Comparison of ENCODE assay signal across 20 cellular contexts in genomic region chr15:33093234-33093633, GRCh38.
DNase-seq lines count a peak whose midpoint lies in the region; ATAC-seq and TF ChIP-seq lines count a peak whose summit lies in the region.
"Had no signal": no experiment of that assay in that cellular context is flagged by ENCODE, and none has a peak within 500 bp of the region (broad histone marks: within the 10 kb centered on the region; RNA-seq: fewer than 3 reads in every experiment).

No MANE protein-coding gene starts in this region.

- H3K9me3 ChIP-seq in Loucy (ENCODE audit: insufficient read depth, low read depth, low read length) (no peaks in the 10 kb centered on the region), SK-N-SH (no peaks in the 10 kb centered on the region), fibroblast of lung (ENCODE audit: control insufficient read depth, insufficient read depth, low read depth, low read length) (no peaks in the 10 kb centered on the region), trophoblast cell (ENCODE audit: insufficient read depth, low read depth, low read length) (peaks cover 2% of the 10 kb centered on the region)
- H3K9me3 ChIP-seq: HAP-1, Peyer's patch, SJCRH30 had no signal

- no peaks in the 10 kb centered on the region for H3F3A ChIP-seq in Loucy (ENCODE audit: low read depth)
- H3F3A ChIP-seq in SK-N-SH (replicated peaks; ENCODE audit: insufficient read depth): peaks cover 51% of the 10 kb centered on the region

- H3K4me2 ChIP-seq in Loucy (ENCODE audit: low read depth, low read length, poor library complexity, severe bottlenecking): no peak overlapping the region
- H3K4me2 ChIP-seq in SK-N-SH: peak overlapping the region; percentile 34
- H3K4me2 ChIP-seq in fibroblast of lung (ENCODE audit: extremely low read depth, insufficient read depth, low read length): no peak overlapping the region
- H3K4me2 ChIP-seq in trophoblast cell (ENCODE audit: low read length): no peak overlapping the region
- H3K4me2 ChIP-seq: GM23338 had no signal

- H3K4me1 Mint-ChIP-seq in T-cell: peaks cover 13 to 44% (median 40%) of the 10 kb centered on the region in 3 donors
- H3K4me1 Mint-ChIP-seq: CD4-positive, CD25-positive, alpha-beta regulatory T cell had no signal

- H3K9ac ChIP-seq in Loucy (ENCODE audit: low read depth, low read length, poor library complexity, severe bottlenecking) (peak overlapping the region; percentile 1), SK-N-SH (peak overlapping the region; percentile 50), fibroblast of lung (ENCODE audit: insufficient read depth, low read length) (no peak overlapping the region), trophoblast cell (ENCODE audit: low read length) (no peak overlapping the region)

- H2AK5ac ChIP-seq in trophoblast cell (ENCODE audit: low read length): no peak overlapping the region

- TF ChIP-seq EP300 in SK-N-SH (IDR thresholded peaks at IDR 0.05; ENCODE audit: borderline replicate concordance in 1 of 2, low read depth in 1 of 2, low read length in 1 of 2): no peak

- H3K9me2 ChIP-seq in Loucy (replicated peaks; ENCODE audit: low read depth, low read length) (no peaks in the 10 kb centered on the region), SK-N-SH (no peaks in the 10 kb centered on the region)

- no peak overlapping the region for H3K4ac ChIP-seq in trophoblast cell (ENCODE audit: low read depth, low read length)

- H3K9me3 Mint-ChIP-seq in T-cell: no peaks in the 10 kb centered on the region
- H3K9me3 Mint-ChIP-seq: CD4-positive, CD25-positive, alpha-beta regulatory T cell; GM23338 had no signal

- no peak overlapping the region for H4K91ac ChIP-seq in trophoblast cell (ENCODE audit: low read depth, low read length)

- H3K36me3 Mint-ChIP-seq in T-cell: no peaks in the 10 kb centered on the region
- H3K36me3 Mint-ChIP-seq: CD4-positive, CD25-positive, alpha-beta regulatory T cell had no signal

- H3K27ac ChIP-seq in SK-N-SH (ENCODE audit: low read depth in 2 of 2, low read length in 1 of 2) (peak overlapping the region; percentile 45 to 99; a peak in 3 of 4 replicates), fibroblast of lung (ENCODE audit: insufficient read depth, low read length) (peak overlapping the region; percentile 28), trophoblast cell (ENCODE audit: low read depth, low read length) (peak overlapping the region; percentile 23)
- H3K27ac ChIP-seq: Peyer's patch, SJCRH30 had no signal

- no peak overlapping the region for H2AFZ ChIP-seq in Loucy (ENCODE audit: low read length)
- no peak overlapping the region for H2AFZ ChIP-seq in SK-N-SH (ENCODE audit: low read depth)
- peak overlapping the region; percentile 16 for H2AFZ ChIP-seq in fibroblast of lung (ENCODE audit: low read length)
- no peak overlapping the region for H2AFZ ChIP-seq in trophoblast cell (ENCODE audit: insufficient read depth, low read length, poor library complexity)
- H2AFZ ChIP-seq: GM23338 had no signal

- no peak overlapping the region for H2BK12ac ChIP-seq in trophoblast cell (ENCODE audit: low read length)

- no peak for DNase-seq in SK-N-SH
- no peak for DNase-seq in fibroblast of lung (ENCODE audit: low read depth in 2 of 2)
- DNase-seq in trophoblast cell: no peak
- no peak for DNase-seq in T-cell
- no peak for DNase-seq in nucleus accumbens (lab: John Stamatoyannopoulos, UW)
- DNase-seq: CD4-positive, CD25-positive, alpha-beta regulatory T cell; EL; GF-D8; Karpas-422; NCI-H1436; NCI-H2029; NCI-H2171 treated with DMSO at 0.1 percent for 48 hours; NCI-H446; NCI-H526; Peyer's patch; SJCRH30 had no signal

- CTCF ChIA-PET in SK-N-SH (lab: Yijun Ruan, JAX) (interaction anchor here (0.8 to 2.5 kb wide), 2 partner anchors 39 to 40 kb away, joined by 3 to 13 read pairs; no protein-coding TSS in a partner anchor), T-cell (lab: Charles Lee) (no interaction called here)

- TF ChIP-seq CTCF in Loucy (conservative IDR thresholded peaks at IDR 0.05; ENCODE audit: low read length) (no peak), SK-N-SH (IDR thresholded peaks at IDR 0.05) (no peak), fibroblast of lung (conservative IDR thresholded peaks at IDR 0.05 in 1 of 2, IDR thresholded peaks at IDR 0.05 in 1 of 2; ENCODE audit: low read depth in 1 of 2, low read length in 2 of 2) (no peak)

- H3K4me3 Mint-ChIP-seq in T-cell: no peak overlapping the region
- H3K4me3 Mint-ChIP-seq: GM23338 had no signal

- no peak overlapping the region for H3K18ac ChIP-seq in trophoblast cell (ENCODE audit: low read length)

- H3K23ac ChIP-seq in trophoblast cell (ENCODE audit: low read length): no peak overlapping the region

- POLR2A ChIA-PET in SK-N-SH (lab: Yijun Ruan, JAX): no interaction called here
- POLR2A ChIA-PET in T-cell (lab: Charles Lee): no interaction called here

- ATAC-seq in T-cell (replicated peaks in 1 of 4) (no peak), HG03135 (IDR thresholded peaks at IDR 0.05; ENCODE audit: unreplicated experiment) (no peak)
- ATAC-seq: GM23338 had no signal

- H3K4me3 ChIP-seq in Loucy (ENCODE audit: low read length, poor library complexity, severe bottlenecking) (no peak overlapping the region), SK-N-SH (ENCODE audit: low read depth in 2 of 2, low read length in 1 of 2) (no peak overlapping the region), fibroblast of lung (replicated peaks in 1 of 4; ENCODE audit: control extremely low read depth in 1 of 4, insufficient read depth in 1 of 4, low read depth in 3 of 4, low read length in 4 of 4) (no peak overlapping the region), trophoblast cell (ENCODE audit: low read depth, low read length) (no peak overlapping the region)
- H3K4me3 ChIP-seq: GM23338, HAP-1, Peyer's patch, SJCRH30 had no signal

- 48% methylated on average over 2 of the region's 2 CpGs for WGBS in SK-N-SH (ENCODE audit: low lambda C conversion rate)
- no CpG with 5 or more reads among the region's 2 CpGs for WGBS in trophoblast cell (ENCODE audit: extremely low coverage, insufficient coverage, insufficient read length)

- H3K27me3 ChIP-seq in Loucy (ENCODE audit: insufficient read depth, low read length, poor library complexity, severe bottlenecking) (no peaks in the 10 kb centered on the region), SK-N-SH (ENCODE audit: insufficient read depth) (no peaks in the 10 kb centered on the region), fibroblast of lung (ENCODE audit: control insufficient read depth, insufficient read depth, low read length) (no peaks in the 10 kb centered on the region), trophoblast cell (ENCODE audit: insufficient read depth, low read length) (no peaks in the 10 kb centered on the region)
- H3K27me3 ChIP-seq: Peyer's patch, SJCRH30 had no signal

- no peaks in the 10 kb centered on the region for H3K79me1 ChIP-seq in trophoblast cell (ENCODE audit: low read length)

- H4K12ac ChIP-seq in trophoblast cell (ENCODE audit: low read depth, low read length): no peak overlapping the region

- H2BK120ac ChIP-seq in trophoblast cell (ENCODE audit: insufficient read depth, low read length, poor library complexity): no peak overlapping the region

- H4K20me1 ChIP-seq in Loucy (ENCODE audit: insufficient read depth, low read length, poor library complexity, severe bottlenecking) (no peaks in the 10 kb centered on the region), SK-N-SH (ENCODE audit: insufficient read depth) (no peaks in the 10 kb centered on the region), fibroblast of lung (ENCODE audit: control insufficient read depth, extremely low read depth, insufficient read depth, low read length) (no peaks in the 10 kb centered on the region)

- H3K4me1 ChIP-seq in Loucy (ENCODE audit: insufficient read depth, low read length, poor library complexity, severe bottlenecking): peaks cover 43% of the 10 kb centered on the region
- H3K4me1 ChIP-seq in SK-N-SH (ENCODE audit: control insufficient read depth in 1 of 2, insufficient read depth in 2 of 2, low read depth in 1 of 2, low read length in 1 of 2): peaks cover 7 to 57% of the 10 kb centered on the region in 2 experiments
- H3K4me1 ChIP-seq in fibroblast of lung (ENCODE audit: control insufficient read depth, extremely low read depth, insufficient read depth, low read length): peaks cover 32% of the 10 kb centered on the region
- H3K4me1 ChIP-seq in trophoblast cell (ENCODE audit: control insufficient read depth in 1 of 2, insufficient read depth in 2 of 2, low read length in 2 of 2): peaks cover 0 to 1% of the 10 kb centered on the region in 2 experiments

- H3K27ac Mint-ChIP-seq in T-cell: no peak overlapping the region
- H3K27ac Mint-ChIP-seq: GM23338 had no signal

- TF ChIP-seq RAD21 in SK-N-SH (IDR thresholded peaks at IDR 0.05; ENCODE audit: low read length): no peak

- no peaks in the 10 kb centered on the region for H3K36me3 ChIP-seq in Loucy (ENCODE audit: insufficient read depth, low read length)
- H3K36me3 ChIP-seq in SK-N-SH (replicated peaks in 1 of 2; ENCODE audit: control insufficient read depth in 1 of 2, insufficient read depth in 2 of 2, low read length in 1 of 2): peaks cover 0 to 9% of the 10 kb centered on the region in 2 experiments
- no peaks in the 10 kb centered on the region for H3K36me3 ChIP-seq in fibroblast of lung (ENCODE audit: control insufficient read depth, insufficient read depth, low read length)
- no peaks in the 10 kb centered on the region for H3K36me3 ChIP-seq in trophoblast cell (ENCODE audit: control insufficient read depth in 1 of 2, insufficient read depth in 2 of 2, low read length in 2 of 2)
- H3K36me3 ChIP-seq: HAP-1, Peyer's patch, SJCRH30 had no signal

- H3K27me3 Mint-ChIP-seq in T-cell: no peaks in the 10 kb centered on the region

- no peak overlapping the region for H2BK5ac ChIP-seq in trophoblast cell (ENCODE audit: low read depth, low read length, poor library complexity)

- no peaks in the 10 kb centered on the region for H3K79me2 ChIP-seq in Loucy (ENCODE audit: insufficient read depth, low read length)
- H3K79me2 ChIP-seq in SK-N-SH (ENCODE audit: insufficient read depth): peaks cover 97% of the 10 kb centered on the region
- H3K79me2 ChIP-seq in fibroblast of lung (ENCODE audit: control insufficient read depth, insufficient read depth, low read length): peaks cover 72% of the 10 kb centered on the region
- H3K79me2 ChIP-seq in trophoblast cell (ENCODE audit: control insufficient read depth, insufficient read depth, low read length, poor library complexity): no peaks in the 10 kb centered on the region

- H4K8ac ChIP-seq in trophoblast cell (ENCODE audit: low read depth, low read length): no peak overlapping the region

- no peak overlapping the region for H3K14ac ChIP-seq in trophoblast cell (ENCODE audit: low read length)

TF ChIP-seq in SK-N-SH, 30 proteins besides CTCF, POLR2A, EP300 and RAD21 (continues in another document):
- no peak for TF ChIP-seq PBX3 (IDR thresholded peaks at IDR 0.05)

Comparison
In these comparisons a context has a peak if more than half of its experiments do, and no peak if none do; other contexts are left out.
1. H3K9ac ChIP-seq: peak in Loucy (single experiment) and SK-N-SH (single experiment); none in fibroblast of lung (single experiment) and trophoblast cell (single experiment).
2. Peak in every context shown above with its lines, with median percentiles within 50 percentile points of each other: H3K27ac ChIP-seq.